Comparison of ENCODE assay signal across 1 cellular context in the genomic region with DNA sequence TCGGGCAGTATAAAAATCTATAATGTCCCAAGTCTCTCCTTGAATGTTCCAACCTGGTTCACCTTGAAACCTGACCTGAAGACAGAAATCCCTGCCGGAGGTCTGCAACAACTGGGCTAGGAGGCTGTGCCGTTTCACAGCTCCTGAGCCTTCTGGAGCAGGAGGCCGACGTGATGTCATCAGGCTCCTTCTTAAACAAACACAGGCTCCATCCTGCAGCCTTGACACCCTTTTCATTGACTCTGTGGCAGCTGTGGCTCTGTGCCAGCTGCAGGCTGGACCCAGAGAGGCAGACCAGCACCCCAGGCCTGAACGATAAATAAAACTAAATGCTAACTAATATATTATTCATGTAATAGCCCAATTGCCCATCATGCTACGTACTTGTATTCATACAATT.
TF ChIP-seq lines count a peak whose summit lies in the region.

No MANE protein-coding gene starts in this region.

TF ChIP-seq in HepG2, 621 proteins besides CTCF, POLR2A, EP300 and RAD21 (continued from another document):
- 0 out of 2 replicates have a peak, but pooled peaks have one; percentile 18 for TF ChIP-seq FOXA3 (CRISPR knock-in tag; IDR thresholded peaks at IDR 0.05)
- peak; percentile 58; the same call in 1 of the 2 replicates for TF ChIP-seq ZBTB21 (CRISPR knock-in tag; IDR thresholded peaks at IDR 0.05)
- TF ChIP-seq CREB1 (IDR thresholded peaks at IDR 0.05), result peak; percentile 23; the same call in 1 of the 2 replicates
- TF ChIP-seq CREB1 (CRISPR knock-in tag; IDR thresholded peaks at IDR 0.05), result no peak
- TF ChIP-seq ZNF451 (CRISPR knock-in tag; IDR thresholded peaks at IDR 0.05), result no peak
- no peak for TF ChIP-seq ZNF335 (CRISPR knock-in tag; IDR thresholded peaks at IDR 0.05)
- no peak for TF ChIP-seq FOSL1 (CRISPR knock-in tag; IDR thresholded peaks at IDR 0.05; ENCODE audit: borderline replicate concordance)
